Comparison of ENCODE assay signal across 15 cellular contexts in the genomic region with DNA sequence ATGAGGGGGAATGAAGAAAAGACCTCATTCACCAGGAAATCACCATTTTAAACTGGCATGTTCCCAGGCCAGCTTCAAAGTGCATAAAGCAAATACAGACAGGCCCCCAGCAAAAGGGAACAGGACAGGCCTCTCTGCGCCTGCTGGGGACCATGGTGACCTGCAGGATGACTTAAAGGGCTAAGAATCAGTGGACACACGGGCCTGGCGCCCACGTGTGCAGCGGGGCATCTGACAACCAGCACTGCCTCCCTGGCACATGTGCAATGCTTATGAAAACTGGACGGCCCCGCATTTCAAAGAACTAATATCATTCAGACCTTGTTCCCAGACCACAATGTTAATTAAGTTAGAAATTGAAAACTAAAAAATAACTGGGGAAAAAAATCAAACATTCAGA. TPM values are rescaled to one million over a fixed set of nuclear protein-coding genes. Genes with fewer than 3 reads are reported as not detected.
A peak's percentile ranks its signal among the peaks of the same experiment; 100 is the strongest.
DNase-seq lines count a peak whose midpoint lies in the region; ATAC-seq and TF ChIP-seq lines count a peak whose summit lies in the region.
"Had no signal": no experiment of that assay in that cellular context is flagged by ENCODE, and none has a peak within 500 bp of the region (broad histone marks: within the 10 kb centered on the region; RNA-seq: fewer than 3 reads in every experiment).

No MANE protein-coding gene starts in this region.

- H3K27ac ChIP-seq in right atrium auricular region (no peak overlapping the region), caudate nucleus (ENCODE audit: low read depth, low read length) (peak overlapping the region; percentile 68), suprapubic skin (peak overlapping the region; percentile 59)
- H3K27ac ChIP-seq: BLaER1 treated with 17β-estradiol and CSF1 and Interleukin-3, amounts not matched to agents 10 nM and 100 nM had no signal

- intact Hi-C loops in left ventricle myocardium superior (cut with micrococcal nuclease) = no loop called here

- peaks cover 0 to 16% of the 10 kb centered on the region in 2 donors for H3K9me3 ChIP-seq in right atrium auricular region
- no peaks in the 10 kb centered on the region for H3K9me3 ChIP-seq in suprapubic skin

- TF ChIP-seq CTCF in right atrium auricular region (IDR thresholded peaks at IDR 0.05) (no peak), suprapubic skin (IDR thresholded peaks at IDR 0.05) (no peak)

- no peak for TF ChIP-seq POLR2A in suprapubic skin (IDR thresholded peaks at IDR 0.05)

- H3K36me3 ChIP-seq in right atrium auricular region (no peaks in the 10 kb centered on the region), suprapubic skin (no peaks in the 10 kb centered on the region)

- TF ChIP-seq EP300 in suprapubic skin (IDR thresholded peaks at IDR 0.05) = no peak

- DNase-seq in left ventricle myocardium superior = peak; percentile 7
- no peak for DNase-seq in right atrium auricular region (ENCODE audit: low spot score)
- DNase-seq in caudate nucleus (lab: John Stamatoyannopoulos, UW) = no peak
- no peak for DNase-seq in suprapubic skin (ENCODE audit: low spot score in 2 of 2)
- DNase-seq in nucleus accumbens (lab: John Stamatoyannopoulos, UW) = no peak
- DNase-seq: ACHN; CD4-positive, CD25-positive, alpha-beta regulatory T cell; DMS79; H7 had no signal

- H3K4me1 ChIP-seq in right atrium auricular region = peaks cover 0 to 11% of the 10 kb centered on the region in 2 donors
- H3K4me1 ChIP-seq in suprapubic skin = peaks cover 36% of the 10 kb centered on the region
- H3K4me1 ChIP-seq: BLaER1 treated with 17β-estradiol and CSF1 and Interleukin-3, amounts not matched to agents 10 nM and 100 nM had no signal

- WGBS in suprapubic skin = 70% methylated on average over 7 of the region's 7 CpGs

- ATAC-seq in left ventricle myocardium superior (no peak), GM21447 (IDR thresholded peaks at IDR 0.05; ENCODE audit: unreplicated experiment) (no peak), GM18861 (IDR thresholded peaks at IDR 0.05; ENCODE audit: unreplicated experiment) (no peak)
- ATAC-seq: GM12878, GM23338 had no signal

- no peak overlapping the region for H3K4me3 ChIP-seq in right atrium auricular region
- no peak overlapping the region for H3K4me3 ChIP-seq in suprapubic skin
- H3K4me3 ChIP-seq: BLaER1 treated with 17β-estradiol and CSF1 and Interleukin-3, amounts not matched to agents 10 nM and 100 nM; GM12878; GM23338 had no signal

- no peaks in the 10 kb centered on the region for H3K27me3 ChIP-seq in right atrium auricular region
- no peaks in the 10 kb centered on the region for H3K27me3 ChIP-seq in suprapubic skin
- H3K27me3 ChIP-seq: BLaER1 treated with 17β-estradiol and CSF1 and Interleukin-3, amounts not matched to agents 10 nM and 100 nM had no signal

RNA-seq across cellular contexts. Expression of gene TBX1, which starts 35.6 kb away (rescaled TPM):
- total RNA-seq in left ventricle myocardium superior = 3.6 TPM
- under 1 TPM in 1 of 2 donors, not detected in 1; 0.24 TPM for total RNA-seq in right atrium auricular region
- 1 to 10 TPM; 1.6 to 7.0 (median 4.8) TPM for total RNA-seq in suprapubic skin
- total RNA-seq: CD4-positive, CD25-positive, alpha-beta regulatory T cell; GM12878; HT-29 had no signal

RNA-seq across cellular contexts. Expression of gene GNB1L, which starts 58.5 kb away (rescaled TPM):
- 3.4 TPM for total RNA-seq in left ventricle myocardium superior
- total RNA-seq in right atrium auricular region = 1 to 10 TPM; 2.6 to 4.7 TPM
- 10 to 100 TPM in 3 of 4 donors, 1 to 10 TPM in 1; 6.3 to 14.6 (median 10.9) TPM for total RNA-seq in suprapubic skin

RNA-seq across cellular contexts. Expression of gene RTL10, which starts 58.5 kb away (rescaled TPM):
- total RNA-seq in left ventricle myocardium superior (8.0 TPM), right atrium auricular region (1 to 10 TPM; 7.9 to 8.1 TPM), suprapubic skin (10 to 100 TPM; 21.8 to 46.2 (median 32.4) TPM)

Comparison
In these comparisons a context has a peak if more than half of its experiments do, and no peak if none do; other contexts are left out.
1. H3K27ac ChIP-seq: peak in caudate nucleus (single experiment) and suprapubic skin (single experiment); none in right atrium auricular region (0 of 2).